In the genomic region with DNA sequence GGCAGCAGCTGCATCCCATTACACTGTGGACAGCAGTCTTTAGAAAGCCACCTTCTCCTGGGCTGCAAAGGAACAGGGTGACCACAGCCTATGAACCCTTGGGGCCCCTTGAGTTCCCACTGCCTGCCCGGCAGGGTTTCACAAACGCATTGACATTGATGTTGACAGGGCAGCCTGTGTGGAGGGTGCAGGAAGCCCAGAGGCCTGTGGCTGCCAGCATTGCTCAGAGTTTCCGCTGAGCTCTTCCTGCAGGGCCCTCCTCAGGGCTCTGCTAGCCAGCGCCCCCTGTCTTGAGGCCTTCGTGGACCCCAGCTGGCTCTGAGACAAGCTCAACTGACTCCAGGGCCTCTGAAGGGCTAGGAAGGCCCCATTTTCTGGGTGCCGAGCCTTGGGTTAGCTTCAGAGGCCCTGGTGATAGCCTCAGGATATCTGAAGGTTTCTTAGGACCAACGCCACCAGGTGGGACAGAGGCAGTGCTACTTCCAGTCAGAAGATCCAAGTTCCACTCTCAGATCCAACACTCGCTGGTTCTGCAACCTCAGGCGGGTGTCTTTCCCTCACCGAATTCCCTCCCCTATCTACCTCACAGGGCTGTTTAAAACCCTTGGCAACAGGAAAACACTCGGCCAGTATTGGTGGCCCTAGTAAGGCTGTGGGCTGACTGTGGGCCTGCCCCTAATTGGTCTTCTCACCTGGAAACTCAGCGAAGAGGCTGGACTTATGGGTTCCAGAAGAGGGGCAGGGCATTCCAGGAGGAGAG, we compare ENCODE assay signal across 8 cellular contexts. TPM values are rescaled to one million over a fixed set of nuclear protein-coding genes. Genes with fewer than 3 reads are reported as not detected.
DNase-seq lines count a peak whose midpoint lies in the region; ATAC-seq and TF ChIP-seq lines count a peak whose summit lies in the region.

No MANE protein-coding gene starts in this region.

- H3K4me2 ChIP-seq in OCI-LY3 (ENCODE audit: low read length), result no peak overlapping the region

- H3K4me3 Mint-ChIP-seq in activated T-cell treated with anti-CD3 and anti-CD28 coated beads, Interleukin-2, amount 50 U/mL, for 72 hours, result peak overlapping the region; percentile 64 to 67

- no peak overlapping the region for H3K27ac ChIP-seq in OCI-LY3 (ENCODE audit: low read length)
- peak overlapping the region; percentile 55 to 87 (median 77) for H3K27ac ChIP-seq in spleen

- H3K9me3 ChIP-seq in OCI-LY3 (ENCODE audit: insufficient read depth, low read length), result no peaks in the 10 kb centered on the region
- no peaks in the 10 kb centered on the region for H3K9me3 ChIP-seq in spleen

- H3K9ac ChIP-seq in OCI-LY3 (ENCODE audit: low read length), result no peak overlapping the region

- H3K4me1 Mint-ChIP-seq in activated T-cell treated with anti-CD3 and anti-CD28 coated beads, Interleukin-2, amount 50 U/mL, for 72 hours (ENCODE audit: low read depth), result peaks cover 66% of the 10 kb centered on the region

- intact Hi-C loops in spleen (cut with DNase I; ENCODE audit: low total_unique reads), result loop anchor here (10.0 kb wide), 1 partner anchor 114 kb away; no protein-coding TSS in a partner anchor

- H3K4me1 ChIP-seq in OCI-LY3 (ENCODE audit: low read length) (0 out of 2 replicates have a peak, but pooled peaks cover 4% of the 10 kb centered on the region), spleen (peaks cover 41 to 89% (median 71%) of the 10 kb centered on the region in 6 donors)

- no peaks in the 10 kb centered on the region for H3K36me3 Mint-ChIP-seq in activated T-cell treated with anti-CD3 and anti-CD28 coated beads, Interleukin-2, amount 50 U/mL, for 72 hours (ENCODE audit: insufficient read depth in 2 of 2)

- H4K20me1 ChIP-seq in OCI-LY3 (ENCODE audit: insufficient read depth, low read length), result no peaks in the 10 kb centered on the region

- peak overlapping the region; percentile 86 for H3K27ac Mint-ChIP-seq in activated T-cell treated with anti-CD3 and anti-CD28 coated beads, Interleukin-2, amount 50 U/mL, for 72 hours

- no peak overlapping the region for H2AFZ ChIP-seq in OCI-LY3 (ENCODE audit: low read depth, low read length)

- peak; percentile 94 for DNase-seq in CMK (ENCODE audit: low read depth)
- DNase-seq in H7, result peak; percentile 81
- DNase-seq in activated T-cell treated with anti-CD3 and anti-CD28 coated beads, Interleukin-2, amount 50 U/mL, for 72 hours, result peak; percentile 89 to 91
- DNase-seq in glomerular endothelial cell (ENCODE audit: extremely low read depth, low read depth, low spot score), result peak; percentile 63
- DNase-seq in spleen, result peak; percentile 94
- no peak for DNase-seq in GOT3 (lab: John Stamatoyannopoulos, UW)
- DNase-seq in HPDE6-E6E7 (ENCODE audit: extremely low spot score), result no peak

- H3K79me2 ChIP-seq in OCI-LY3 (ENCODE audit: low read length), result no peaks in the 10 kb centered on the region

- WGBS in spleen, 5 donors, result 28 to 60% (median 38%) methylated on average over 5 to 12 of the region's 12 CpGs

- ATAC-seq in activated T-cell treated with anti-CD3 and anti-CD28 coated beads, Interleukin-2, amount 50 U/mL, for 72 hours (replicated peaks in 1 of 2), result peak; percentile 96 to 97

- no peak for TF ChIP-seq POLR2A in spleen (IDR thresholded peaks at IDR 0.05)

- no peaks in the 10 kb centered on the region for H3K9me3 Mint-ChIP-seq in activated T-cell treated with anti-CD3 and anti-CD28 coated beads, Interleukin-2, amount 50 U/mL, for 72 hours

- no peaks in the 10 kb centered on the region for H3K27me3 Mint-ChIP-seq in activated T-cell treated with anti-CD3 and anti-CD28 coated beads, Interleukin-2, amount 50 U/mL, for 72 hours (ENCODE audit: low read depth)

- H3K36me3 ChIP-seq in H7 (replicated peaks; ENCODE audit: control insufficient read depth, insufficient read depth, low read length) (no peaks in the 10 kb centered on the region), OCI-LY3 (replicated peaks; ENCODE audit: low read depth, low read length) (no peaks in the 10 kb centered on the region), spleen (no peaks in the 10 kb centered on the region)

- H3K4me3 ChIP-seq in H7 (ENCODE audit: insufficient read depth, low read depth, low read length) (no peak overlapping the region), OCI-LY3 (ENCODE audit: low read length) (no peak overlapping the region), spleen (peak overlapping the region in 1 of 8 donors; percentile 11)

- TF ChIP-seq CTCF in OCI-LY3 (IDR thresholded peaks at IDR 0.05; ENCODE audit: low read depth, low read length) (peak; percentile 30; the same call in 1 of the 2 replicates), spleen (IDR thresholded peaks at IDR 0.05 in 8 of 11, conservative IDR thresholded peaks at IDR 0.05 in 3 of 11) (peak; percentile 51 to 82 (median 71))

- H3K27me3 ChIP-seq in H7 (ENCODE audit: control insufficient read depth, insufficient read depth, low read length) (no peaks in the 10 kb centered on the region; the same call in 1 of the 2 replicates), OCI-LY3 (ENCODE audit: low read depth, low read length) (no peaks in the 10 kb centered on the region), spleen (replicated peaks in 1 of 7) (peaks cover 0 to 6% (median 0%) of the 10 kb centered on the region in 7 donors)

RNA-seq across cellular contexts. Expression of a gene that starts 27.2 kb away (rescaled TPM):
- total RNA-seq in H7 (2014; rRNA removed; shearing (Covaris generic)), result not detected in 2 replicates
- total RNA-seq in activated T-cell treated with anti-CD3 and anti-CD28 coated beads, Interleukin-2, amount 50 U/mL, for 72 hours, result not detected
- total RNA-seq in glomerular endothelial cell (not detected in 2 replicates), spleen (1 to 10 TPM in 1 of 7 donors, not detected in 6; 1.2 TPM)
- polyA plus RNA-seq in spleen, result not detected

RNA-seq across cellular contexts. Expression of a gene that starts 50.1 kb away (rescaled TPM):
- total RNA-seq in H7 (2014; rRNA removed; shearing (Covaris generic)), result 24.7 and 27.3 TPM in 2 replicates
- total RNA-seq in activated T-cell treated with anti-CD3 and anti-CD28 coated beads, Interleukin-2, amount 50 U/mL, for 72 hours, result 10 to 100 TPM in 1 of 2 donors, 1 to 10 TPM in 1; 8.1 to 13.3 TPM
- total RNA-seq in glomerular endothelial cell, result 25.7 and 39.8 TPM in 2 replicates
- 10 to 100 TPM in 6 of 7 donors, 1 to 10 TPM in 1; 8.9 to 42.4 (median 21.9) TPM for total RNA-seq in spleen
- 10 to 100 TPM; 11.2 to 44.0 (median 16.9) TPM for polyA plus RNA-seq in spleen

Comparison
In these comparisons a context has a peak if more than half of its experiments do, and no peak if none do; other contexts are left out.
1. DNase-seq: peak in CMK (single experiment), H7 (single experiment), activated T-cell treated with anti-CD3 and anti-CD28 coated beads, Interleukin-2, amount 50 U/mL, for 72 hours (2 of 2), glomerular endothelial cell (single experiment) and spleen (single experiment); none in GOT3 (single experiment) and HPDE6-E6E7 (single experiment).